ENCODE assay signal across 14 cellular contexts in genomic region chr4:89681219-89681618, GRCh38.
A peak's percentile ranks its signal among the peaks of the same experiment; 100 is the strongest.
DNase-seq lines count a peak whose midpoint lies in the region; ATAC-seq and FAIRE-seq lines count a peak whose summit lies in the region.
"Had no signal": no experiment of that assay in that cellular context is flagged by ENCODE, and none has a peak within 500 bp of the region (broad histone marks: within the 10 kb centered on the region; RNA-seq: fewer than 3 reads in every experiment).

No MANE protein-coding gene starts in this region.

- H3K4me1 Mint-ChIP-seq in activated naive CD4-positive, alpha-beta T cell treated with anti-CD3 and anti-CD28 coated beads for 36 hours (ENCODE audit: low read depth): peaks cover 6% of the 10 kb centered on the region
- H3K4me1 Mint-ChIP-seq: stimulated activated effector memory CD8-positive, alpha-beta T cell treated with anti-CD3 and anti-CD28 coated beads, Interleukin-12 subunit alpha, Interleukin-12 subunit beta, amount 100 ng/mL, for 72 hours had no signal

- CTCF ChIA-PET in activated naive CD4-positive, alpha-beta T cell treated with anti-CD3 and anti-CD28 coated beads for 36 hours (lab: Charles Lee): no interaction called here

- H3K9me3 Mint-ChIP-seq in activated naive CD4-positive, alpha-beta T cell treated with anti-CD3 and anti-CD28 coated beads for 36 hours: peaks cover 5% of the 10 kb centered on the region
- H3K9me3 Mint-ChIP-seq: stimulated activated effector memory CD8-positive, alpha-beta T cell treated with anti-CD3 and anti-CD28 coated beads, Interleukin-12 subunit alpha, Interleukin-12 subunit beta, amount 100 ng/mL, for 72 hours had no signal

- no peaks in the 10 kb centered on the region for H3K36me3 Mint-ChIP-seq in activated naive CD4-positive, alpha-beta T cell treated with anti-CD3 and anti-CD28 coated beads for 36 hours (ENCODE audit: low read depth)
- H3K36me3 Mint-ChIP-seq: activated CD8-positive, alpha-beta memory T cell treated with anti-CD3 and anti-CD28 coated beads, Interleukin-2, amount 10 ng/mL, durations not matched to agents 7 days and 5 days; stimulated activated effector memory CD8-positive, alpha-beta T cell treated with anti-CD3 and anti-CD28 coated beads, Interleukin-12 subunit alpha, Interleukin-12 subunit beta, amount 100 ng/mL, for 72 hours had no signal

- H3K27me3 ChIP-seq in iPS-18a (ENCODE audit: control insufficient read depth, insufficient read depth, low read length): no peaks in the 10 kb centered on the region
- H3K27me3 ChIP-seq: adrenal gland had no signal

- no peaks in the 10 kb centered on the region for H3K9me3 ChIP-seq in iPS-18a (ENCODE audit: control insufficient read depth, low read depth, low read length)

- peak overlapping the region; percentile 70 for H3K9ac ChIP-seq in iPS-18a (ENCODE audit: low read length)

- H3K27ac Mint-ChIP-seq in activated naive CD4-positive, alpha-beta T cell treated with anti-CD3 and anti-CD28 coated beads for 36 hours: no peak overlapping the region
- H3K27ac Mint-ChIP-seq: activated CD8-positive, alpha-beta memory T cell treated with anti-CD3 and anti-CD28 coated beads, Interleukin-2, amount 10 ng/mL, durations not matched to agents 7 days and 5 days; stimulated activated effector memory CD8-positive, alpha-beta T cell treated with anti-CD3 and anti-CD28 coated beads, Interleukin-12 subunit alpha, Interleukin-12 subunit beta, amount 100 ng/mL, for 72 hours had no signal

- FAIRE-seq in frontal cortex (lab: Jason Lieb, UNC): no peak

- intact Hi-C loops in activated naive CD4-positive, alpha-beta T cell treated with anti-CD3 and anti-CD28 coated beads for 36 hours (cut with micrococcal nuclease): no loop called here

- H3K4me3 ChIP-seq in iPS-18a (ENCODE audit: low read length): peak overlapping the region; percentile 71
- H3K4me3 ChIP-seq: adrenal gland had no signal

- H3K4me1 ChIP-seq in iPS-18a (ENCODE audit: control insufficient read depth, low read depth, low read length): peaks cover 11% of the 10 kb centered on the region
- H3K4me1 ChIP-seq: adrenal gland had no signal

- DNase-seq in COLO668 (lab: John Stamatoyannopoulos, UW; ENCODE audit: unreplicated experiment) (peak; percentile 95), NCI-H1436 (lab: John Stamatoyannopoulos, UW) (peak; percentile 59), SW480 (ENCODE audit: low spot score) (peak; percentile 54), cerebellum (ENCODE audit: low spot score) (no peak), frontal cortex (ENCODE audit: low spot score in 2 of 2) (no peak)
- DNase-seq in activated naive CD4-positive, alpha-beta T cell treated with anti-CD3 and anti-CD28 coated beads for 36 hours: no peak
- DNase-seq: activated CD8-positive, alpha-beta memory T cell treated with anti-CD3 and anti-CD28 coated beads, Interleukin-2, amount 10 ng/mL, durations not matched to agents 7 days and 5 days; adrenal gland; GF-D8; kidney; T-helper 2 cell had no signal

- no peak for ATAC-seq in GM18909 (IDR thresholded peaks at IDR 0.05; ENCODE audit: poor library complexity, unreplicated experiment)
- ATAC-seq: activated CD8-positive, alpha-beta memory T cell treated with anti-CD3 and anti-CD28 coated beads, Interleukin-2, amount 10 ng/mL, durations not matched to agents 7 days and 5 days; stimulated activated effector memory CD8-positive, alpha-beta T cell treated with anti-CD3 and anti-CD28 coated beads, Interleukin-12 subunit alpha, Interleukin-12 subunit beta, amount 100 ng/mL, for 72 hours had no signal

- peaks cover 9% of the 10 kb centered on the region for H3K27me3 Mint-ChIP-seq in activated naive CD4-positive, alpha-beta T cell treated with anti-CD3 and anti-CD28 coated beads for 36 hours (ENCODE audit: low read depth)
- H3K27me3 Mint-ChIP-seq: activated CD8-positive, alpha-beta memory T cell treated with anti-CD3 and anti-CD28 coated beads, Interleukin-2, amount 10 ng/mL, durations not matched to agents 7 days and 5 days had no signal

- peak overlapping the region; percentile 64 for H3K27ac ChIP-seq in iPS-18a (ENCODE audit: low read length)
- H3K27ac ChIP-seq: adrenal gland had no signal

- no peak overlapping the region for H3K4me3 Mint-ChIP-seq in activated naive CD4-positive, alpha-beta T cell treated with anti-CD3 and anti-CD28 coated beads for 36 hours
- H3K4me3 Mint-ChIP-seq: activated CD8-positive, alpha-beta memory T cell treated with anti-CD3 and anti-CD28 coated beads, Interleukin-2, amount 10 ng/mL, durations not matched to agents 7 days and 5 days; stimulated activated effector memory CD8-positive, alpha-beta T cell treated with anti-CD3 and anti-CD28 coated beads, Interleukin-12 subunit alpha, Interleukin-12 subunit beta, amount 100 ng/mL, for 72 hours had no signal

- H3K36me3 ChIP-seq in iPS-18a (ENCODE audit: control insufficient read depth, low read depth, low read length): no peaks in the 10 kb centered on the region
- H3K36me3 ChIP-seq: adrenal gland had no signal

Comparison
In these comparisons a context has a peak if more than half of its experiments do, and no peak if none do; other contexts are left out.
1. DNase-seq: peak in COLO668 (single experiment), NCI-H1436 (single experiment) and SW480 (single experiment); none in activated naive CD4-positive, alpha-beta T cell treated with anti-CD3 and anti-CD28 coated beads for 36 hours (single experiment), cerebellum (single experiment) and frontal cortex (0 of 2).